ENCODE assay signal across 8 cellular contexts in the genomic region with DNA sequence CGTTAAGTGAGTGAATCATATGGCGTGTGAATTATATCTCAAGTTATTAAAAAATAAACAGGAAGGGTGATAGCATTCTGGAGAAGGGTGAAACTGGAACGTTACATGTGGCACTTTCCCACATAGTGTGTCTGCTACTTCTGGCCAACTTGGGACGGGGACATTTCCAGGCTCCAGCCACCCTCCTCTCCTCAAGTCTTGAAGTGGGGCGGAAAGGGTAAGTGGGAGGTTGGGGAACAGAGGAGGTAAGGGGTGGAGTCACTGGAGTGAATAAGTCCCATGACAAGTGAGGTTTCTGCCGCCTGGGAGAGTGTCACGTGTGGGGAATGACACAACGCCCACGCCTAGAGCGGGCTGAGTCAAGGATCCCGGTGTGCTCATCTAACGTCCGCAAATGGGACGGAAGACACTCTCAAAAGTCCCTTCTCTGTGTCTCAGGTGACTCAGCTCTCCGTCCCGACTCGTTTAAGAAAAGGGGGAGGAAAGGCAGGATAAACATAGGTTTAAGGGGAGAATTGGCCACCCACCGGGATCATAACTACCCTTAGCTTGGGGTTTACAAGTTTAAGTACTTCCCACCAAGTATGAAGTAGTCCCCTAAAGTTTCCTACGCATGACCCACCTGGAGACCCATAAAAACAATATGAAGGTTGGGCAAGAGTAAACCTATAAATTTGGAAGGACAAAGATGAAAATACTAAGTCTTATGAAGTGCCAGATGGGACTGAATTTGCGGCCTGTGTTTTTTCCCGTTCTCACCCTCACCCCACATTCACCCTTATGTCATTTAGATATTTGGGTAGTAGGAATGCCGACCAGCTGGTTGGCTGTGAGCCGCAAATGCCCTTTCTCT. TPM values are rescaled to one million over a fixed set of nuclear protein-coding genes. Genes with fewer than 3 reads are reported as not detected.
A peak's percentile ranks its signal among the peaks of the same experiment; 100 is the strongest.
DNase-seq lines count a peak whose midpoint lies in the region; ATAC-seq and TF ChIP-seq lines count a peak whose summit lies in the region.

No MANE protein-coding gene starts in this region.

- H3K4me1 Mint-ChIP-seq in naive B cell: peaks cover 27 to 45% (median 37%) of the 10 kb centered on the region in 3 donors

- no peaks in the 10 kb centered on the region for H4K20me1 ChIP-seq in fibroblast of lung (ENCODE audit: control insufficient read depth, extremely low read depth, insufficient read depth, low read length)

- H3K4me1 ChIP-seq in fibroblast of lung (ENCODE audit: control insufficient read depth, extremely low read depth, insufficient read depth, low read length): peaks cover 7% of the 10 kb centered on the region

- H3K27ac ChIP-seq in fibroblast of lung (ENCODE audit: insufficient read depth, low read length): peak overlapping the region; percentile 98

- H3K27me3 ChIP-seq in fibroblast of lung (ENCODE audit: control insufficient read depth, insufficient read depth, low read length): no peaks in the 10 kb centered on the region

- peak overlapping the region; percentile 67 for H3K4me2 ChIP-seq in fibroblast of lung (ENCODE audit: extremely low read depth, insufficient read depth, low read length)

- H3K9me3 Mint-ChIP-seq in naive B cell: peaks cover 0 to 6% (median 0%) of the 10 kb centered on the region in 7 donors

- peak overlapping the region; percentile 98 to 100 (median 100) for H3K27ac Mint-ChIP-seq in naive B cell

- H3K9me3 ChIP-seq in fibroblast of lung (ENCODE audit: control insufficient read depth, insufficient read depth, low read depth, low read length): no peaks in the 10 kb centered on the region

- H2AFZ ChIP-seq in fibroblast of lung (ENCODE audit: low read length): peak overlapping the region; percentile 57

- H3K4me3 Mint-ChIP-seq in naive B cell: peak overlapping the region; percentile 90 to 99 (median 96)

- in situ Hi-C loops in GM13976 (cut with MboI; ENCODE audit: low sequenced_read_pairs, unreplicated experiment): no loop called here

- H3K36me3 Mint-ChIP-seq in naive B cell: no peaks in the 10 kb centered on the region

- H3K79me2 ChIP-seq in fibroblast of lung (ENCODE audit: control insufficient read depth, insufficient read depth, low read length): peaks cover 33% of the 10 kb centered on the region

- H3K9ac ChIP-seq in fibroblast of lung (ENCODE audit: insufficient read depth, low read length): no peak overlapping the region

- H3K36me3 ChIP-seq in fibroblast of lung (ENCODE audit: control insufficient read depth, insufficient read depth, low read length): no peaks in the 10 kb centered on the region

- H3K4me3 ChIP-seq in fibroblast of lung (replicated peaks in 1 of 4; ENCODE audit: control extremely low read depth in 1 of 4, insufficient read depth in 1 of 4, low read depth in 3 of 4, low read length in 4 of 4): peak overlapping the region in 3 of 4 experiments; percentile 63 to 79 (median 66)

- DNase-seq in GM13976 (ENCODE audit: low spot score) (peak; percentile 74), RPMI7951 (ENCODE audit: low read depth) (peak; percentile 92), fibroblast of lung (ENCODE audit: low read depth in 2 of 2) (peak; percentile 91 to 92), naive B cell (peak; percentile 42)
- peak; percentile 29 to 75 for DNase-seq in activated T-helper 1 cell treated with anti-CD3 and anti-CD28 coated beads, Interleukin-2, amount 50 U/mL, for 16 hours (ENCODE audit: low read depth in 1 of 2, low spot score in 1 of 2)
- peak; percentile 83 to 86 for DNase-seq in stimulated activated CD8-positive, alpha-beta memory T cell treated with anti-CD3 and anti-CD28 coated beads, Interleukin-7, amount 100 ng/mL, for 4 hours (ENCODE audit: low read depth in 2 of 2)

- H3K27me3 Mint-ChIP-seq in naive B cell: no peaks in the 10 kb centered on the region

- TF ChIP-seq CTCF in GM13976 (IDR thresholded peaks at IDR 0.05; ENCODE audit: borderline replicate concordance, control extremely low read depth, extremely low read depth, insufficient read depth, missing control alignments): no peak
- no peak for TF ChIP-seq CTCF in fibroblast of lung (conservative IDR thresholded peaks at IDR 0.05 in 1 of 2, IDR thresholded peaks at IDR 0.05 in 1 of 2; ENCODE audit: low read depth in 1 of 2, low read length in 2 of 2)

- ATAC-seq in HG03439 (IDR thresholded peaks at IDR 0.05; ENCODE audit: unreplicated experiment) (peak; percentile 30), naive B cell (ENCODE audit: low read depth in 2 of 2) (peak; percentile 3), HG02571 (IDR thresholded peaks at IDR 0.05; ENCODE audit: unreplicated experiment) (no peak)

RNA-seq across cellular contexts. Expression of gene SPAG9, which starts 1.2 kb away (rescaled TPM):
- total RNA-seq in RPMI7951 (2014; rRNA removed; shearing (Covaris generic)): 43.8 and 55.3 TPM in 2 replicates
- 100 and 126 TPM in 2 replicates for total RNA-seq in fibroblast of lung
- polyA plus RNA-seq in fibroblast of lung (41.4 and 49.8 TPM in 2 replicates), naive B cell (ENCODE audit: low read depth in 6 of 6) (1 to 10 TPM; 1.9 to 7.2 (median 5.2) TPM)
- 39.5 and 46.0 TPM in 2 replicates for polyA plus RNA-seq in fibroblast of lung (2012)
- 21.7 and 60.8 TPM in 2 replicates for polyA minus RNA-seq in fibroblast of lung (ENCODE audit: low replicate concordance)

RNA-seq across cellular contexts. Expression of gene NME1, which starts 31.5 kb away (rescaled TPM):
- total RNA-seq in RPMI7951 (2014; rRNA removed; shearing (Covaris generic)): 223 and 287 TPM in 2 replicates
- total RNA-seq in fibroblast of lung: 75.8 and 108 TPM in 2 replicates
- 220 and 374 TPM in 2 replicates for polyA plus RNA-seq in fibroblast of lung
- polyA plus RNA-seq in fibroblast of lung (2012): 177 and 290 TPM in 2 replicates
- 29.2 and 47.8 TPM in 2 replicates for polyA minus RNA-seq in fibroblast of lung (ENCODE audit: low replicate concordance)
- 100 to 1,000 TPM in 1 of 6 donors, 10 to 100 TPM in 5; 51.4 to 131 (median 82.7) TPM for polyA plus RNA-seq in naive B cell (ENCODE audit: low read depth in 6 of 6)

RNA-seq across cellular contexts. Expression of gene NME2, which starts 44.4 kb away (rescaled TPM):
- total RNA-seq in RPMI7951 (2014; rRNA removed; shearing (Covaris generic)): 449 and 657 TPM in 2 replicates
- total RNA-seq in fibroblast of lung: 686 and 799 TPM in 2 replicates
- polyA plus RNA-seq in fibroblast of lung (605 and 802 TPM in 2 replicates), naive B cell (ENCODE audit: low read depth in 6 of 6) (100 to 1,000 TPM; 252 to 369 (median 320) TPM)
- polyA plus RNA-seq in fibroblast of lung (2012): 958 and 1,142 TPM in 2 replicates
- polyA minus RNA-seq in fibroblast of lung (ENCODE audit: low replicate concordance): 153 and 154 TPM in 2 replicates

Comparison
In these comparisons a context has a peak if more than half of its experiments do, and no peak if none do; other contexts are left out.
1. DNase-seq: peak in every context shown above with its lines; median percentile 92 in RPMI7951; 92 in fibroblast of lung; 84 in stimulated activated CD8-positive, alpha-beta memory T cell treated with anti-CD3 and anti-CD28 coated beads, Interleukin-7, amount 100 ng/mL, for 4 hours; 74 in GM13976; 52 in activated T-helper 1 cell treated with anti-CD3 and anti-CD28 coated beads, Interleukin-2, amount 50 U/mL, for 16 hours; 42 in naive B cell.